Comparison of ENCODE assay signal across 1 cellular context in the genomic region with DNA sequence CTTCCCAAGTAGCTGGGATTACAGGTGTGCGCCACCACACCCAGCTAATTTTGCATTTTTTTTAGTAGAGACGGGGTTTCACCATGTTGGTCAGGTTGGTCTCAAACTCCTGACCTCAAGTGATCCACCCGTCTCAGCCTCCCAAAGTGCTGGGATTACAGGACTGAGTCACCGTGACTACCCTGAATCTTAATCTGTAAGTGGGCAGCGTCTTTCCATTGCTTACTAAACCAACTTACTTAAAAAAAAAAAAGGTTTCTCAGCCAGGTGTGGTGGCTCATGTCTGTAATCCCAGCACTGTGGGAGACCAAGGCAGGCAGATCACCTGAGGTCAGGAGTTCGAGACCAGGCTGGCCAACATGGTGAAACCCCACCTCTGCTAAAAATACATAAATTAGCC. TPM values are rescaled to one million over a fixed set of nuclear protein-coding genes. Genes with fewer than 3 reads are reported as not detected.
"Had no signal": no experiment of that assay in that cellular context is flagged by ENCODE, and none has a peak within 500 bp of the region (broad histone marks: within the 10 kb centered on the region; RNA-seq: fewer than 3 reads in every experiment).

No MANE protein-coding gene starts in this region.

RNA-seq across cellular contexts. Expression of a gene that starts 25.5 kb away (rescaled TPM):
- total RNA-seq: bronchial epithelial cell had no signal
